ENCODE assay signal across 1 cellular context in the genomic region with DNA sequence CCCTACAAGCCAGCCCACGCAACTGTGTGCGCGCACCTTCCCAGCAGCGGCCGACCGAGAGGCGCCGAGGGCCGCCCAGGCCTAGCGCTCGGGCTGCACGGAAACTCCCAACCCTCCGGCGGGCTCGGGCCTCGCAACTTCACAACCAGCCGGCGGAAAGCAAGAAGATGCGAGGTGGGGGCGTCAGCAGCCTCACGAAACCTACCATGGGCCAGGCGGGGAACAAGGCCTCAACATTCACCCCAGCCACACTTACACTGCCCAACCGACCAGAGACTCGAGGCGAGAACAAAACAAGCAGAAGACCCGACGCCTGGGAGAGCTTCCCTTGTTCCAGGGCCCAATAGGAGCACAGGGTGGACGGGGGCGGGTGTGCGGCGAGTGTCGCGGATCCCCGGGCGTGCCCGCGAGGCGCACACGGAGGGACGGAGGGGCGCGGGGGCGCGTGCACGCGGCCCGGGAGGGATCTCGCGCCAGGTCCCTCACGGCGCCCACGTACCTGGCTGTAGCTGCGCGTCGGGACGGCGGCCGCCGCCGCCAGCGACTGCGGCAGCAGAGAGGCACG.
TF ChIP-seq lines count a peak whose summit lies in the region.

No MANE protein-coding gene starts in this region.

TF ChIP-seq in K562, 482 proteins besides CTCF, POLR2A, EP300 and RAD21 (continued from another document and continues in another):
- peak; percentile 88 for TF ChIP-seq RBBP5 (IDR thresholded peaks at IDR 0.05; ENCODE audit: borderline replicate concordance, insufficient read depth, low read length, poor library complexity, severe bottlenecking)
- no peak for TF ChIP-seq ZC3H8 (IDR thresholded peaks at IDR 0.05)
- TF ChIP-seq, protein P1, sequence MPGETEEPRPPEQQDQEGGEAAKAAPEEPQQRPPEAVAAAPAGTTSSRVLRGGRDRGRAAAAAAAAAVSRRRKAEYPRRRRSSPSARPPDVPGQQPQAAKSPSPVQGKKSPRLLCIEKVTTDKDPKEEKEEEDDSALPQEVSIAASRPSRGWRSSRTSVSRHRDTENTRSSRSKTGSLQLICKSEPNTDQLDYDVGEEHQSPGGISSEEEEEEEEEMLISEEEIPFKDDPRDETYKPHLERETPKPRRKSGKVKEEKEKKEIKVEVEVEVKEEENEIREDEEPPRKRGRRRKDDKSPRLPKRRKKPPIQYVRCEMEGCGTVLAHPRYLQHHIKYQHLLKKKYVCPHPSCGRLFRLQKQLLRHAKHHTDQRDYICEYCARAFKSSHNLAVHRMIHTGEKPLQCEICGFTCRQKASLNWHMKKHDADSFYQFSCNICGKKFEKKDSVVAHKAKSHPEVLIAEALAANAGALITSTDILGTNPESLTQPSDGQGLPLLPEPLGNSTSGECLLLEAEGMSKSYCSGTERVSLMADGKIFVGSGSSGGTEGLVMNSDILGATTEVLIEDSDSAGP (CRISPR knock-in tag; IDR thresholded peaks at IDR 0.05), result no peak
- TF ChIP-seq ZNF134 (CRISPR knock-in tag; conservative IDR thresholded peaks at IDR 0.05), result no peak
- no peak for TF ChIP-seq PHB2 (IDR thresholded peaks at IDR 0.05; ENCODE audit: low read depth)
- TF ChIP-seq SRSF9 (IDR thresholded peaks at IDR 0.05; ENCODE audit: borderline replicate concordance, low read depth, low read length), result no peak
- TF ChIP-seq ELF1 (tag; IDR thresholded peaks at IDR 0.05), result no peak
- TF ChIP-seq HCFC1 (IDR thresholded peaks at IDR 0.05; ENCODE audit: low read depth, low read length), result no peak
- no peak for TF ChIP-seq CREB3 (tag; conservative IDR thresholded peaks at IDR 0.05; ENCODE audit: low read depth)
- TF ChIP-seq ZNF224 (CRISPR knock-in tag; IDR thresholded peaks at IDR 0.05), result no peak
- TF ChIP-seq CXXC5 (CRISPR knock-in tag; IDR thresholded peaks at IDR 0.05), result peak; percentile 69; the same call in 1 of the 2 replicates
- no peak for TF ChIP-seq MCM2 (IDR thresholded peaks at IDR 0.05; ENCODE audit: low read depth)
- no peak for TF ChIP-seq SIRT6 (IDR thresholded peaks at IDR 0.05; ENCODE audit: low read depth, low read length)
- no peak for TF ChIP-seq CEBPG (CRISPR knock-in tag; IDR thresholded peaks at IDR 0.05)
- no peak for TF ChIP-seq CEBPG (tag; conservative IDR thresholded peaks at IDR 0.05 in 1 of 2, IDR thresholded peaks at IDR 0.05 in 1 of 2)
- no peak for TF ChIP-seq ZNF408 (CRISPR knock-in tag; IDR thresholded peaks at IDR 0.05; ENCODE audit: low read depth)
- TF ChIP-seq NCOA4 (IDR thresholded peaks at IDR 0.05; ENCODE audit: partially characterized antibody), result no peak
- TF ChIP-seq, protein P2, sequence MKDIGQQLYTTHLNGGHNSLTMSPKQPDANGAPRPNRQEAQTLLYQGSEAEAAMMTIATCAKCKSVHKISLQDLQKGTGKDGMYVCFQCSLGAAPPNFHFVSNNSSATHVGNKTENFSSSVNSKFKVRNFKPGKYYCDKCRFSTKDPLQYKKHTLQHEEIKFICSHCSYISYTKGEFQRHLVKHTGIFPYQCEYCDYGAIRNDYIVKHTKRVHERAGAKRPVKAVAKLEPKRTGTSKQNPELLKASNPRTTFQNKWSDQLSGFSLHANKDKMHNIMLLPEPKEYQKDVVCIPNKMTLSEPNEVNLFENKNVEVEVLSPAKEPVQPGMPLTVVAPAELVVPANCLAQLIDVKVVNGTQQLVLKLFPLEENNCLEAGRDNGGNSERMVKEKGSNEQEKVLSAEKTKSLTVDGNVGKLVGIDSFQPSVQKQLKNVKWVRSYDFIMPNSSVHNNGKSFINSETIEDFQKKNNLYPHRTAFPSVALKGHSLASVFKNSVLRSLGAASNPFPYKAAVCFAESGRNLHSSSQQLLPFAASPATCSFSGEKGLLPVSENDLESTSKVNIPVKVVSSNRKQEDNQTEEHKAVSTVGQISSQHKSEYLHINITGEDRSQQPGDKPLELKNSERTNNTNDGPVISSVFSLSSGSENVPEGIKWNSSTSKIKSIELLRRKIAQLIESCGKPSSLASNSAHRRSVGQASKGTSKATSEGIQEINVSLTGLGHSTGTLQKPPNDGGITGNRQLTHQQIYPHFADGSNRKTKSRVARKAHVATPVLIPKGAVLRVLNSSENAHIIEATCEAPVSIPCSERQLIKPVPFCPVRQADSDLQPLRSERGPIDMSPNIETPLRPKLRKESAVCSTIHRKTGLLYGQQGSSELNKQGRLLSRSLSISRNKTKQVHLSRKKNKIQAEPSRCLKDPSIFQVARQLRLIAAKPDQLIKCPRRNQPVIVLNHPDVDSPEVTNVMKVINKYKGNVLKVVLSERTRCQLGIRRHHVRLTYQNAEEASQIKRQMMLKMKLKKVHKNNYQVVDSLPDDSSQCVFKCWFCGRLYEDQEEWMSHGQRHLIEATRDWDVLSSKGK (CRISPR knock-in tag; IDR thresholded peaks at IDR 0.05), result no peak
- no peak for TF ChIP-seq SMAD3 (CRISPR knock-in tag; conservative IDR thresholded peaks at IDR 0.05)
- TF ChIP-seq L3MBTL2 (IDR thresholded peaks at IDR 0.05), result peak; percentile 68
- no peak for TF ChIP-seq HES1 (IDR thresholded peaks at IDR 0.05; ENCODE audit: low read depth)
- no peak for TF ChIP-seq ZNF124 (CRISPR knock-in tag; IDR thresholded peaks at IDR 0.05)
- no peak for TF ChIP-seq SAFB (IDR thresholded peaks at IDR 0.05; ENCODE audit: borderline replicate concordance, low read depth, low read length)
- TF ChIP-seq ZNF699 (CRISPR knock-in tag; IDR thresholded peaks at IDR 0.05; ENCODE audit: insufficient replicate concordance), result no peak
- no peak for TF ChIP-seq SMARCB1 (IDR thresholded peaks at IDR 0.05; ENCODE audit: insufficient read length, low read depth)
- no peak for TF ChIP-seq ID3 (CRISPR knock-in tag; IDR thresholded peaks at IDR 0.05)
- TF ChIP-seq ID3 (tag; IDR thresholded peaks at IDR 0.05), result no peak
- TF ChIP-seq, protein P3, sequence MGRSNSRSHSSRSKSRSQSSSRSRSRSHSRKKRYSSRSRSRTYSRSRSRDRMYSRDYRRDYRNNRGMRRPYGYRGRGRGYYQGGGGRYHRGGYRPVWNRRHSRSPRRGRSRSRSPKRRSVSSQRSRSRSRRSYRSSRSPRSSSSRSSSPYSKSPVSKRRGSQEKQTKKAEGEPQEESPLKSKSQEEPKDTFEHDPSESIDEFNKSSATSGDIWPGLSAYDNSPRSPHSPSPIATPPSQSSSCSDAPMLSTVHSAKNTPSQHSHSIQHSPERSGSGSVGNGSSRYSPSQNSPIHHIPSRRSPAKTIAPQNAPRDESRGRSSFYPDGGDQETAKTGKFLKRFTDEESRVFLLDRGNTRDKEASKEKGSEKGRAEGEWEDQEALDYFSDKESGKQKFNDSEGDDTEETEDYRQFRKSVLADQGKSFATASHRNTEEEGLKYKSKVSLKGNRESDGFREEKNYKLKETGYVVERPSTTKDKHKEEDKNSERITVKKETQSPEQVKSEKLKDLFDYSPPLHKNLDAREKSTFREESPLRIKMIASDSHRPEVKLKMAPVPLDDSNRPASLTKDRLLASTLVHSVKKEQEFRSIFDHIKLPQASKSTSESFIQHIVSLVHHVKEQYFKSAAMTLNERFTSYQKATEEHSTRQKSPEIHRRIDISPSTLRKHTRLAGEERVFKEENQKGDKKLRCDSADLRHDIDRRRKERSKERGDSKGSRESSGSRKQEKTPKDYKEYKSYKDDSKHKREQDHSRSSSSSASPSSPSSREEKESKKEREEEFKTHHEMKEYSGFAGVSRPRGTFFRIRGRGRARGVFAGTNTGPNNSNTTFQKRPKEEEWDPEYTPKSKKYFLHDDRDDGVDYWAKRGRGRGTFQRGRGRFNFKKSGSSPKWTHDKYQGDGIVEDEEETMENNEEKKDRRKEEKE (IDR thresholded peaks at IDR 0.05; ENCODE audit: borderline replicate concordance in 1 of 2, control insufficient read depth in 1 of 2, low read depth in 2 of 2, low read length in 1 of 2), result no peak
- TF ChIP-seq, protein P4, sequence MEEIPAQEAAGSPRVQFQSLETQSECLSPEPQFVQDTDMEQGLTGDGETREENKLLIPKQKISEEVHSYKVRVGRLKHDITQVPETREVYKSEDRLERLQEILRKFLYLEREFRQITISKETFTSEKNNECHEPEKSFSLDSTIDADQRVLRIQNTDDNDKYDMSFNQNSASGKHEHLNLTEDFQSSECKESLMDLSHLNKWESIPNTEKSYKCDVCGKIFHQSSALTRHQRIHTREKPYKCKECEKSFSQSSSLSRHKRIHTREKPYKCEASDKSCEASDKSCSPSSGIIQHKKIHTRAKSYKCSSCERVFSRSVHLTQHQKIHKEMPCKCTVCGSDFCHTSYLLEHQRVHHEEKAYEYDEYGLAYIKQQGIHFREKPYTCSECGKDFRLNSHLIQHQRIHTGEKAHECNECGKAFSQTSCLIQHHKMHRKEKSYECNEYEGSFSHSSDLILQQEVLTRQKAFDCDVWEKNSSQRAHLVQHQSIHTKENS (CRISPR knock-in tag; IDR thresholded peaks at IDR 0.05), result no peak
- TF ChIP-seq WHSC1 (IDR thresholded peaks at IDR 0.05; ENCODE audit: low read length), result no peak
- no peak for TF ChIP-seq SAP30 (IDR thresholded peaks at IDR 0.05; ENCODE audit: borderline replicate concordance, insufficient read depth, low read depth, low read length, poor library complexity, severe bottlenecking)
- no peak for TF ChIP-seq ZNF316 (IDR thresholded peaks at IDR 0.05)
- TF ChIP-seq NFIX (CRISPR knock-in tag; IDR thresholded peaks at IDR 0.05; ENCODE audit: low read depth), result no peak
- TF ChIP-seq MAFK (IDR thresholded peaks at IDR 0.05; ENCODE audit: low read length), result no peak
- TF ChIP-seq NFIC (IDR thresholded peaks at IDR 0.05), result no peak
- no peak for TF ChIP-seq GATAD2A (IDR thresholded peaks at IDR 0.05)
- peak; percentile 29; the same call in 1 of the 2 replicates for TF ChIP-seq FOXK1 (CRISPR knock-in tag; IDR thresholded peaks at IDR 0.05; ENCODE audit: borderline replicate concordance)
- TF ChIP-seq, protein P5, sequence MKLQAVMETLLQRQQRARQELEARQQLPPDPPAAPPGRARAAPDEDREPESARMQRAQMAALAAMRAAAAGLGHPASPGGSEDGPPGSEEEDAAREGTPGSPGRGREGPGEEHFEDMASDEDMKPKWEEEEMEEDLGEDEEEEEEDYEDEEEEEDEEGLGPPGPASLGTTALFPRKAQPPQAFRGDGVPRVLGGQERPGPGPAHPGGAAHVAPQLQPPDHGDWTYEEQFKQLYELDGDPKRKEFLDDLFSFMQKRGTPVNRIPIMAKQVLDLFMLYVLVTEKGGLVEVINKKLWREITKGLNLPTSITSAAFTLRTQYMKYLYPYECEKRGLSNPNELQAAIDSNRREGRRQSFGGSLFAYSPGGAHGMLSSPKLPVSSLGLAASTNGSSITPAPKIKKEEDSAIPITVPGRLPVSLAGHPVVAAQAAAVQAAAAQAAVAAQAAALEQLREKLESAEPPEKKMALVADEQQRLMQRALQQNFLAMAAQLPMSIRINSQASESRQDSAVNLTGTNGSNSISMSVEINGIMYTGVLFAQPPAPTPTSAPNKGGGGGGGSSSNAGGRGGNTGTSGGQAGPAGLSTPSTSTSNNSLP (IDR thresholded peaks at IDR 0.05; ENCODE audit: borderline replicate concordance, low read depth, low read length), result no peak
- TF ChIP-seq DMBX1 (CRISPR knock-in tag; IDR thresholded peaks at IDR 0.05; ENCODE audit: borderline replicate concordance), result no peak
